Comparison of ENCODE assay signal across 15 cellular contexts in genomic region chr1:43203859-43204258, GRCh38. TPM values are rescaled to one million over a fixed set of nuclear protein-coding genes. Genes with fewer than 3 reads are reported as not detected.
DNase-seq lines count a peak whose midpoint lies in the region; ATAC-seq and TF ChIP-seq lines count a peak whose summit lies in the region.
"Had no signal": no experiment of that assay in that cellular context is flagged by ENCODE, and none has a peak within 500 bp of the region (broad histone marks: within the 10 kb centered on the region; RNA-seq: fewer than 3 reads in every experiment).

No MANE protein-coding gene starts in this region.

- CTCF ChIA-PET in HEK293 (lab: Yijun Ruan, JAX) (no interaction called here), WTC11 (lab: Charles Lee) (no interaction called here)

- intact Hi-C loops in heart left ventricle (cut with DNase I), result no loop called here
- intact Hi-C loops in psoas muscle (cut with DNase I), result no loop called here

- no peak for TF ChIP-seq POLR2A in heart left ventricle (IDR thresholded peaks at IDR 0.05)

- H3K4me1 ChIP-seq in HEK293 (ENCODE audit: control insufficient read depth, insufficient read depth, low read length) (no peaks in the 10 kb centered on the region), heart left ventricle (peaks cover 0 to 30% (median 20%) of the 10 kb centered on the region in 12 donors), psoas muscle (peaks cover 7% of the 10 kb centered on the region)
- H3K4me1 ChIP-seq: HAP-1 had no signal

- H3K9me3 ChIP-seq in HEK293 (ENCODE audit: control insufficient read depth, insufficient read depth, low read depth, low read length), result no peaks in the 10 kb centered on the region
- no peaks in the 10 kb centered on the region for H3K9me3 ChIP-seq in SK-N-MC (ENCODE audit: low read depth, low read length)
- peaks cover 0 to 14% (median 0%) of the 10 kb centered on the region in 12 donors for H3K9me3 ChIP-seq in heart left ventricle
- H3K9me3 ChIP-seq in psoas muscle, result no peaks in the 10 kb centered on the region
- H3K9me3 ChIP-seq: HAP-1 had no signal

- H3K9me3 Mint-ChIP-seq in endothelial cell (ENCODE audit: unreplicated experiment), result no peaks in the 10 kb centered on the region
- peaks cover 9% of the 10 kb centered on the region for H3K9me3 Mint-ChIP-seq in WTC11

- DNase-seq in SK-N-MC (ENCODE audit: low read depth, low spot score) (no peak), endothelial cell (ENCODE audit: low spot score) (no peak), heart left ventricle (no peak), WTC11 (ENCODE audit: low spot score) (no peak), psoas muscle (no peak)
- DNase-seq: C1 segment of cervical spinal cord; CD4-positive, alpha-beta memory T cell; COR-L47; DMS153; DMS79; EL; GDM1; GOT3 had no signal

- peak overlapping the region; percentile 49 for H3K27ac Mint-ChIP-seq in endothelial cell (ENCODE audit: unreplicated experiment)
- H3K27ac Mint-ChIP-seq in WTC11, result no peak overlapping the region
- H3K27ac Mint-ChIP-seq: CD4-positive, alpha-beta memory T cell had no signal

- H3K36me3 ChIP-seq in HEK293 (ENCODE audit: control insufficient read depth in 2 of 2, insufficient read depth in 1 of 2, low read length in 2 of 2), result no peaks in the 10 kb centered on the region
- H3K36me3 ChIP-seq in SK-N-MC (ENCODE audit: insufficient read depth, low read length), result no peaks in the 10 kb centered on the region
- H3K36me3 ChIP-seq in heart left ventricle, result no peaks in the 10 kb centered on the region
- no peaks in the 10 kb centered on the region for H3K36me3 ChIP-seq in psoas muscle (ENCODE audit: insufficient read depth in 1 of 2, low read depth in 1 of 2)
- H3K36me3 ChIP-seq: HAP-1 had no signal

- H3K4me3 ChIP-seq in HEK293 (ENCODE audit: low read depth, low read length) (no peak overlapping the region), SK-N-MC (no peak overlapping the region), heart left ventricle (no peak overlapping the region), psoas muscle (no peak overlapping the region)
- H3K4me3 ChIP-seq: HAP-1 had no signal

- H3K27ac ChIP-seq in HEK293 (ENCODE audit: extremely low read depth, low read depth, low read length) (no peak overlapping the region), SK-N-MC (peak overlapping the region; percentile 100; the same call in 1 of the 2 replicates), heart left ventricle (no peak overlapping the region), psoas muscle (no peak overlapping the region)

- H3K4me3 Mint-ChIP-seq in endothelial cell (ENCODE audit: unreplicated experiment) (no peak overlapping the region), WTC11 (no peak overlapping the region)
- H3K4me3 Mint-ChIP-seq: CD4-positive, alpha-beta memory T cell had no signal

- no peak for TF ChIP-seq CTCF in HEK293 (tag by site-specific recombination; IDR thresholded peaks at IDR 0.05)
- TF ChIP-seq CTCF in endothelial cell (IDR thresholded peaks at IDR 0.05; ENCODE audit: unreplicated experiment), result no peak
- no peak for TF ChIP-seq CTCF in heart left ventricle (IDR thresholded peaks at IDR 0.05)
- TF ChIP-seq CTCF in WTC11 (IDR thresholded peaks at IDR 0.05), result no peak
- TF ChIP-seq CTCF in psoas muscle (IDR thresholded peaks at IDR 0.05), result no peak

- POLR2A ChIA-PET in HEK293 (lab: Yijun Ruan, JAX) (no interaction called here), WTC11 (lab: Charles Lee) (no interaction called here)

- H3K36me3 Mint-ChIP-seq in endothelial cell (ENCODE audit: low read depth, unreplicated experiment), result no peaks in the 10 kb centered on the region
- H3K36me3 Mint-ChIP-seq in WTC11, result 0 out of 2 replicates have a peak, but pooled peaks cover 2% of the 10 kb centered on the region

- H3K4me1 Mint-ChIP-seq in endothelial cell (ENCODE audit: unreplicated experiment) (peaks cover 25% of the 10 kb centered on the region), WTC11 (peaks cover 15% of the 10 kb centered on the region)

- H3K27me3 ChIP-seq in heart left ventricle, result no peaks in the 10 kb centered on the region
- H3K27me3 ChIP-seq in psoas muscle (ENCODE audit: insufficient read depth in 3 of 3, low read length in 2 of 3), result no peaks in the 10 kb centered on the region

- WGBS in heart left ventricle, 4 donors, result 80 to 98% (median 89%) methylated on average over 3 of the region's 3 CpGs
- 77 to 96% (median 96%) methylated on average over 3 of the region's 3 CpGs for WGBS in psoas muscle, 3 donors

- H3K9ac ChIP-seq in SK-N-MC (ENCODE audit: insufficient read length), result no peak overlapping the region

- H3K27me3 Mint-ChIP-seq in endothelial cell (ENCODE audit: unreplicated experiment) (peaks cover 4% of the 10 kb centered on the region), WTC11 (ENCODE audit: low read depth) (no peaks in the 10 kb centered on the region)

- no peak for ATAC-seq in heart left ventricle
- no peak for ATAC-seq in WTC11
- no peak for ATAC-seq in psoas muscle

TF ChIP-seq in HEK293, 187 proteins besides CTCF, POLR2A, EP300 and RAD21:
- TF ChIP-seq ZBTB1 (tag by site-specific recombination; IDR thresholded peaks at IDR 0.05), result no peak
- peak; percentile 70 for TF ChIP-seq SETDB1 (IDR thresholded peaks at IDR 0.05; ENCODE audit: insufficient read length, low read length)

TF ChIP-seq in WTC11, 78 proteins besides CTCF, POLR2A, EP300 and RAD21:
- TF ChIP-seq IRF1 (CRISPR knock-in tag; IDR thresholded peaks at IDR 0.05), result no peak
- TF ChIP-seq ZNF425 (CRISPR knock-in tag; conservative IDR thresholded peaks at IDR 0.05), result no peak
- no peak for TF ChIP-seq RELA (CRISPR knock-in tag; IDR thresholded peaks at IDR 0.05; ENCODE audit: borderline replicate concordance)
- no peak for TF ChIP-seq FOXK1 (CRISPR knock-in tag; IDR thresholded peaks at IDR 0.05)
- TF ChIP-seq AFF4 (CRISPR knock-in tag; IDR thresholded peaks at IDR 0.05; ENCODE audit: borderline replicate concordance), result no peak
- no peak for TF ChIP-seq ZNF138 (CRISPR knock-in tag; conservative IDR thresholded peaks at IDR 0.05)
- TF ChIP-seq NFYB (CRISPR knock-in tag; conservative IDR thresholded peaks at IDR 0.05; ENCODE audit: low read depth), result no peak
- no peak for TF ChIP-seq ESRRA (CRISPR knock-in tag; IDR thresholded peaks at IDR 0.05; ENCODE audit: borderline replicate concordance)

RNA-seq across cellular contexts. Expression of gene CFAP57, which starts 31.7 kb away (rescaled TPM):
- total RNA-seq in endothelial cell (ENCODE audit: unreplicated experiment), result 0.49 TPM
- total RNA-seq in heart left ventricle, result under 1 TPM in 4 of 9 donors, not detected in 5; 0.07 to 0.34 (median 0.16) TPM
- under 1 TPM; 0.08 to 0.12 TPM for polyA plus RNA-seq in heart left ventricle
- 0.27 to 0.78 TPM (median 0.42 TPM) in 3 replicates for total RNA-seq in WTC11 (2021)
- under 1 TPM in 2 of 4 donors, not detected in 2; 0.08 to 0.15 TPM for total RNA-seq in psoas muscle
- under 1 TPM in 2 of 3 donors, not detected in 1; 0.04 to 0.26 TPM for polyA plus RNA-seq in psoas muscle
- total RNA-seq: CD4-positive, alpha-beta memory T cell had no signal

RNA-seq across cellular contexts. Expression of gene EBNA1BP2, which starts 31.8 kb away (rescaled TPM):
- total RNA-seq in endothelial cell (ENCODE audit: unreplicated experiment) (41.1 TPM), heart left ventricle (10 to 100 TPM; 22.8 to 62.1 (median 27.2) TPM), WTC11 (2021) (66.7 to 93.7 TPM (median 67.7 TPM) in 3 replicates), psoas muscle (10 to 100 TPM; 20.1 to 46.2 (median 44.5) TPM)
- polyA plus RNA-seq in heart left ventricle (100 to 1,000 TPM in 1 of 2 donors, 10 to 100 TPM in 1; 32.9 to 166 TPM), psoas muscle (100 to 1,000 TPM in 2 of 3 donors, 10 to 100 TPM in 1; 74.2 to 153 (median 141) TPM)
